ENCODE assay signal across 24 cellular contexts in genomic region chr14:61950340-61950739, GRCh38.
DNase-seq lines count a peak whose midpoint lies in the region; ATAC-seq and TF ChIP-seq lines count a peak whose summit lies in the region.
"Had no signal": no experiment of that assay in that cellular context is flagged by ENCODE, and none has a peak within 500 bp of the region (broad histone marks: within the 10 kb centered on the region; RNA-seq: fewer than 3 reads in every experiment).

No MANE protein-coding gene starts in this region.

- no peaks in the 10 kb centered on the region for H3K4me1 ChIP-seq in GM23338 (ENCODE audit: insufficient read depth)
- no peaks in the 10 kb centered on the region for H3K4me1 ChIP-seq in thyroid gland
- H3K4me1 ChIP-seq: HAP-1, right atrium auricular region, tibial artery had no signal

- peaks cover 3% of the 10 kb centered on the region; the same call in 1 of the 3 replicates for H3K4me1 Mint-ChIP-seq in GM23338
- H3K4me1 Mint-ChIP-seq: activated CD4-positive, alpha-beta T cell treated with anti-CD3 and anti-CD28 coated beads, Interleukin-2, amount 10 ng/mL, durations not matched to agents 7 days and 5 days; activated naive CD8-positive, alpha-beta T cell treated with anti-CD3 and anti-CD28 coated beads for 36 hours; CD8-positive, alpha-beta memory T cell; T-cell had no signal

- H3K9me3 ChIP-seq in thyroid gland: no peaks in the 10 kb centered on the region
- H3K9me3 ChIP-seq: HAP-1, right atrium auricular region, tibial artery had no signal

- TF ChIP-seq CTCF in GM23338 (conservative IDR thresholded peaks at IDR 0.05; ENCODE audit: low read depth in 2 of 2) (no peak), foreskin fibroblast (IDR thresholded peaks at IDR 0.05; ENCODE audit: low read depth, low read length) (no peak), thyroid gland (IDR thresholded peaks at IDR 0.05) (no peak)

- no peak for ATAC-seq in GM23338
- ATAC-seq in GM18517 (IDR thresholded peaks at IDR 0.05; ENCODE audit: unreplicated experiment): no peak
- ATAC-seq: stimulated activated naive CD8-positive, alpha-beta T cell treated with anti-CD3 and anti-CD28 coated beads, Interleukin-15, Interleukin-2, amounts not matched to agents 100 U/mL and 50 U/mL, for 24 hours; T-cell had no signal

- H3K4me3 ChIP-seq in GM23338 (no peak overlapping the region), foreskin fibroblast (ENCODE audit: low read depth in 1 of 2, low read length in 2 of 2) (no peak overlapping the region), thyroid gland (replicated peaks in 1 of 3) (no peak overlapping the region)
- H3K4me3 ChIP-seq: HAP-1, PC-9, right atrium auricular region, tibial artery had no signal

- no peaks in the 10 kb centered on the region; the same call in 2 of the 3 replicates for H3K9me3 Mint-ChIP-seq in GM23338
- H3K9me3 Mint-ChIP-seq: activated CD4-positive, alpha-beta T cell treated with anti-CD3 and anti-CD28 coated beads, Interleukin-2, amount 10 ng/mL, durations not matched to agents 7 days and 5 days; activated naive CD8-positive, alpha-beta T cell treated with anti-CD3 and anti-CD28 coated beads for 36 hours; naive B cell; T-cell had no signal

- 49 to 57% methylated on average over 3 of the region's 3 CpGs for WGBS in thyroid gland, 2 donors

- H3K36me3 ChIP-seq in GM23338 (ENCODE audit: insufficient read depth) (no peaks in the 10 kb centered on the region), thyroid gland (no peaks in the 10 kb centered on the region)
- H3K36me3 ChIP-seq: HAP-1, right atrium auricular region, tibial artery had no signal

- intact Hi-C loops in thyroid gland (cut with DNase I): no loop called here

- TF ChIP-seq POLR2A in thyroid gland (IDR thresholded peaks at IDR 0.05): no peak

- H3F3A ChIP-seq in GM23338 (replicated peaks; ENCODE audit: low read depth): no peaks in the 10 kb centered on the region

- H3K36me3 Mint-ChIP-seq in GM23338 (ENCODE audit: low read depth): no peaks in the 10 kb centered on the region
- H3K36me3 Mint-ChIP-seq: activated naive CD8-positive, alpha-beta T cell treated with anti-CD3 and anti-CD28 coated beads for 36 hours; CD8-positive, alpha-beta memory T cell; naive B cell; T-cell had no signal

- DNase-seq in GM23338 (ENCODE audit: low spot score) (no peak), NCI-H82 (lab: John Stamatoyannopoulos, UW) (peak; percentile 94), foreskin fibroblast (peak; percentile 59 to 69), thyroid gland (peak; percentile 9 to 29), 8988T (no peak), middle frontal gyrus (ENCODE audit: extremely low spot score, low spot score) (no peak)
- DNase-seq: activated CD4-positive, alpha-beta T cell treated with anti-CD3 and anti-CD28 coated beads, Interleukin-2, amount 10 ng/mL, durations not matched to agents 7 days and 5 days; activated naive CD8-positive, alpha-beta T cell treated with anti-CD3 and anti-CD28 coated beads for 36 hours; AML-193; CD8-positive, alpha-beta memory T cell; effector memory CD4-positive, alpha-beta T cell; foreskin melanocyte; naive B cell; occipital lobe; PC-9; SHP77 treated with DMSO at 0.1 percent for 48 hours; stimulated activated CD4-positive, alpha-beta T cell treated with anti-CD3 and anti-CD28 coated beads, Interleukin-12 subunit alpha, Interleukin-12 subunit beta, amount 100 ng/mL, for 4 hours; stimulated activated CD4-positive, alpha-beta T cell treated with anti-CD3 and anti-CD28 coated beads, Interleukin-4, amount 100 ng/mL, for 4 hours; stimulated activated naive CD8-positive, alpha-beta T cell treated with anti-CD3 and anti-CD28 coated beads, Interleukin-15, Interleukin-2, amounts not matched to agents 100 U/mL and 50 U/mL, for 24 hours; T-cell; tibial artery had no signal

- H4K20me1 ChIP-seq in GM23338 (replicated peaks; ENCODE audit: insufficient read depth): no peaks in the 10 kb centered on the region

- H3K27me3 ChIP-seq in GM23338 (ENCODE audit: insufficient read depth): no peaks in the 10 kb centered on the region
- H3K27me3 ChIP-seq in thyroid gland: no peaks in the 10 kb centered on the region
- H3K27me3 ChIP-seq: right atrium auricular region, tibial artery had no signal

- H3K4me2 ChIP-seq in GM23338: no peak overlapping the region
- H3K4me2 ChIP-seq: PC-9 had no signal

- H3K79me2 ChIP-seq in GM23338 (replicated peaks; ENCODE audit: insufficient read depth): no peaks in the 10 kb centered on the region

- 0 out of 2 replicates have a peak overlapping the region, but pooled peaks have one; percentile 18 for H2AFZ ChIP-seq in GM23338
- H2AFZ ChIP-seq: PC-9 had no signal

- peaks cover 2% of the 10 kb centered on the region for H3K27me3 Mint-ChIP-seq in GM23338 (ENCODE audit: insufficient read depth, low read depth, poor library complexity)

- no peak overlapping the region for H3K4me3 Mint-ChIP-seq in GM23338
- H3K4me3 Mint-ChIP-seq: activated CD4-positive, alpha-beta T cell treated with anti-CD3 and anti-CD28 coated beads, Interleukin-2, amount 10 ng/mL, durations not matched to agents 7 days and 5 days; activated naive CD8-positive, alpha-beta T cell treated with anti-CD3 and anti-CD28 coated beads for 36 hours; CD8-positive, alpha-beta memory T cell; naive B cell; T-cell had no signal

- no peaks in the 10 kb centered on the region for H3K9me2 ChIP-seq in GM23338 (ENCODE audit: insufficient read depth)

- no peak overlapping the region for H3K27ac Mint-ChIP-seq in GM23338
- H3K27ac Mint-ChIP-seq: activated CD4-positive, alpha-beta T cell treated with anti-CD3 and anti-CD28 coated beads, Interleukin-2, amount 10 ng/mL, durations not matched to agents 7 days and 5 days; activated naive CD8-positive, alpha-beta T cell treated with anti-CD3 and anti-CD28 coated beads for 36 hours; CD8-positive, alpha-beta memory T cell; naive B cell; T-cell had no signal

- H3K27ac ChIP-seq in GM23338 (ENCODE audit: low read depth) (no peak overlapping the region), thyroid gland (no peak overlapping the region)
- H3K27ac ChIP-seq: PC-9, right atrium auricular region, tibial artery had no signal

TF ChIP-seq in GM23338, 12 proteins besides CTCF, POLR2A, EP300 and RAD21 (continues in another document):
- TF ChIP-seq ETS1 (IDR thresholded peaks at IDR 0.05) (no peak), NANOG (IDR thresholded peaks at IDR 0.05; ENCODE audit: borderline replicate concordance) (no peak), STAT1 (IDR thresholded peaks at IDR 0.05; ENCODE audit: unreplicated experiment) (no peak), JUNB (IDR thresholded peaks at IDR 0.05; ENCODE audit: unreplicated experiment) (no peak)

Comparison
In these comparisons a context has a peak if more than half of its experiments do, and no peak if none do; other contexts are left out.
1. DNase-seq: peak in NCI-H82 (single experiment), foreskin fibroblast (2 of 2) and thyroid gland (2 of 2); none in GM23338 (single experiment), 8988T (single experiment) and middle frontal gyrus (single experiment).